In genomic region chr15:87902772-87903388, GRCh38 we compare ENCODE assay signal across 17 cellular contexts.
DNase-seq lines count a peak whose midpoint lies in the region; ATAC-seq and TF ChIP-seq lines count a peak whose summit lies in the region.
"Had no signal": no experiment of that assay in that cellular context is flagged by ENCODE, and none has a peak within 500 bp of the region (broad histone marks: within the 10 kb centered on the region; RNA-seq: fewer than 3 reads in every experiment).

No MANE protein-coding gene starts in this region.

- ATAC-seq in activated T-cell treated with anti-CD3 and anti-CD28 coated beads, Interleukin-2, amount 50 U/mL, for 4 hours: no peak
- no peak for ATAC-seq in GM18867 (IDR thresholded peaks at IDR 0.05; ENCODE audit: unreplicated experiment)
- no peak for ATAC-seq in activated CD8-positive, alpha-beta T cell treated with anti-CD3 and anti-CD28 coated beads for 36 hours
- ATAC-seq: stimulated activated effector memory CD8-positive, alpha-beta T cell treated with anti-CD3 and anti-CD28 coated beads, Interleukin-12 subunit alpha, Interleukin-12 subunit beta, amount 100 ng/mL, for 72 hours had no signal

- H3K27me3 ChIP-seq in brain microvascular endothelial cell (replicated peaks): no peaks in the 10 kb centered on the region
- no peaks in the 10 kb centered on the region for H3K27me3 ChIP-seq in neutrophil
- H3K27me3 ChIP-seq: heart right ventricle, vagina had no signal

- H3K4me1 Mint-ChIP-seq in CD14-positive monocyte: peaks cover 12% of the 10 kb centered on the region
- H3K4me1 Mint-ChIP-seq in activated T-cell treated with anti-CD3 and anti-CD28 coated beads, Interleukin-2, amount 50 U/mL, for 4 hours (ENCODE audit: low read depth): no peaks in the 10 kb centered on the region
- no peaks in the 10 kb centered on the region for H3K4me1 Mint-ChIP-seq in activated CD8-positive, alpha-beta T cell treated with anti-CD3 and anti-CD28 coated beads for 36 hours (ENCODE audit: low read depth)
- H3K4me1 Mint-ChIP-seq: stimulated activated effector memory CD8-positive, alpha-beta T cell treated with anti-CD3 and anti-CD28 coated beads, Interleukin-12 subunit alpha, Interleukin-12 subunit beta, amount 100 ng/mL, for 72 hours had no signal

- H3K4me1 ChIP-seq in neutrophil (ENCODE audit: control insufficient read depth in 1 of 2, insufficient read depth in 1 of 2, low read depth in 1 of 2, low read length in 1 of 2): peaks cover 13 to 18% of the 10 kb centered on the region in 2 experiments
- H3K4me1 ChIP-seq: esophagus squamous epithelium, heart right ventricle, vagina had no signal

- H3K4me3 ChIP-seq in brain microvascular endothelial cell (ENCODE audit: low read depth, low read length) (no peak overlapping the region), neutrophil (ENCODE audit: low read depth in 1 of 2, low read length in 1 of 2) (no peak overlapping the region)
- H3K4me3 ChIP-seq: esophagus squamous epithelium, heart right ventricle, skin epidermis, vagina had no signal

- H3K27me3 Mint-ChIP-seq in CD14-positive monocyte (ENCODE audit: low read depth in 3 of 3): peaks cover 5 to 7% (median 6%) of the 10 kb centered on the region in 3 donors
- H3K27me3 Mint-ChIP-seq in activated T-cell treated with anti-CD3 and anti-CD28 coated beads, Interleukin-2, amount 50 U/mL, for 4 hours (ENCODE audit: low read depth): no peaks in the 10 kb centered on the region
- H3K27me3 Mint-ChIP-seq in activated CD8-positive, alpha-beta T cell treated with anti-CD3 and anti-CD28 coated beads for 36 hours: no peaks in the 10 kb centered on the region

- POLR2A ChIA-PET in activated CD8-positive, alpha-beta T cell treated with anti-CD3 and anti-CD28 coated beads for 36 hours (lab: Charles Lee): no interaction called here

- peak; percentile 73 for DNase-seq in CD14-positive monocyte (ENCODE audit: low spot score)
- peak; percentile 80 for DNase-seq in NOMO-1 treated with dmso at 0.1 percent for 144 hours (lab: John Stamatoyannopoulos, UW; ENCODE audit: unreplicated experiment)
- DNase-seq in brain microvascular endothelial cell: peak; percentile 1
- DNase-seq in activated T-cell treated with anti-CD3 and anti-CD28 coated beads, Interleukin-2, amount 50 U/mL, for 4 hours: no peak
- no peak for DNase-seq in activated CD8-positive, alpha-beta T cell treated with anti-CD3 and anti-CD28 coated beads for 36 hours
- DNase-seq in NAMALWA (ENCODE audit: low spot score): no peak
- DNase-seq: activated CD4-positive, alpha-beta T cell treated with anti-CD3 and anti-CD28 coated beads for 48 hours; activated naive CD4-positive, alpha-beta T cell treated with anti-CD3 and anti-CD28 coated beads for 36 hours; esophagus squamous epithelium; heart right ventricle; NCI-H1417 treated with DMSO at 0.1 percent for 48 hours; SHP77 treated with DMSO at 0.1 percent for 48 hours had no signal

- CTCF ChIA-PET in activated CD8-positive, alpha-beta T cell treated with anti-CD3 and anti-CD28 coated beads for 36 hours (lab: Charles Lee): no interaction called here

- H3K4me3 Mint-ChIP-seq in CD14-positive monocyte: peak overlapping the region; percentile 17 to 32
- no peak overlapping the region for H3K4me3 Mint-ChIP-seq in activated T-cell treated with anti-CD3 and anti-CD28 coated beads, Interleukin-2, amount 50 U/mL, for 4 hours
- no peak overlapping the region for H3K4me3 Mint-ChIP-seq in activated CD8-positive, alpha-beta T cell treated with anti-CD3 and anti-CD28 coated beads for 36 hours
- H3K4me3 Mint-ChIP-seq: activated naive CD4-positive, alpha-beta T cell treated with anti-CD3 and anti-CD28 coated beads for 36 hours; stimulated activated effector memory CD8-positive, alpha-beta T cell treated with anti-CD3 and anti-CD28 coated beads, Interleukin-12 subunit alpha, Interleukin-12 subunit beta, amount 100 ng/mL, for 72 hours had no signal

- peak overlapping the region; percentile 70 to 91 (median 84) for H3K27ac Mint-ChIP-seq in CD14-positive monocyte
- no peak overlapping the region for H3K27ac Mint-ChIP-seq in activated CD8-positive, alpha-beta T cell treated with anti-CD3 and anti-CD28 coated beads for 36 hours
- H3K27ac Mint-ChIP-seq: activated naive CD4-positive, alpha-beta T cell treated with anti-CD3 and anti-CD28 coated beads for 36 hours; stimulated activated effector memory CD8-positive, alpha-beta T cell treated with anti-CD3 and anti-CD28 coated beads, Interleukin-12 subunit alpha, Interleukin-12 subunit beta, amount 100 ng/mL, for 72 hours had no signal

- no peak overlapping the region for H3K27ac ChIP-seq in brain microvascular endothelial cell
- H3K27ac ChIP-seq in neutrophil: peak overlapping the region; percentile 75
- H3K27ac ChIP-seq: esophagus squamous epithelium, heart right ventricle, skin epidermis, vagina had no signal

- no peaks in the 10 kb centered on the region for H3K9me3 ChIP-seq in neutrophil
- H3K9me3 ChIP-seq: esophagus squamous epithelium, heart right ventricle, vagina had no signal

- H3K36me3 ChIP-seq in brain microvascular endothelial cell (replicated peaks): no peaks in the 10 kb centered on the region
- no peaks in the 10 kb centered on the region for H3K36me3 ChIP-seq in neutrophil
- H3K36me3 ChIP-seq: esophagus squamous epithelium, heart right ventricle, vagina had no signal

- intact Hi-C loops in CD14-positive monocyte (cut with micrococcal nuclease): no loop called here
- intact Hi-C loops in activated CD8-positive, alpha-beta T cell treated with anti-CD3 and anti-CD28 coated beads for 36 hours (cut with micrococcal nuclease): no loop called here

- no peaks in the 10 kb centered on the region for H3K36me3 Mint-ChIP-seq in CD14-positive monocyte
- no peaks in the 10 kb centered on the region for H3K36me3 Mint-ChIP-seq in activated T-cell treated with anti-CD3 and anti-CD28 coated beads, Interleukin-2, amount 50 U/mL, for 4 hours (ENCODE audit: insufficient read depth)
- H3K36me3 Mint-ChIP-seq in activated CD8-positive, alpha-beta T cell treated with anti-CD3 and anti-CD28 coated beads for 36 hours (ENCODE audit: low read depth): no peaks in the 10 kb centered on the region
- H3K36me3 Mint-ChIP-seq: stimulated activated effector memory CD8-positive, alpha-beta T cell treated with anti-CD3 and anti-CD28 coated beads, Interleukin-12 subunit alpha, Interleukin-12 subunit beta, amount 100 ng/mL, for 72 hours had no signal

- peaks cover 0 to 14% (median 2%) of the 10 kb centered on the region in 7 donors for H3K9me3 Mint-ChIP-seq in CD14-positive monocyte
- no peaks in the 10 kb centered on the region for H3K9me3 Mint-ChIP-seq in activated T-cell treated with anti-CD3 and anti-CD28 coated beads, Interleukin-2, amount 50 U/mL, for 4 hours
- no peaks in the 10 kb centered on the region for H3K9me3 Mint-ChIP-seq in activated CD8-positive, alpha-beta T cell treated with anti-CD3 and anti-CD28 coated beads for 36 hours
- H3K9me3 Mint-ChIP-seq: activated naive CD4-positive, alpha-beta T cell treated with anti-CD3 and anti-CD28 coated beads for 36 hours; stimulated activated effector memory CD8-positive, alpha-beta T cell treated with anti-CD3 and anti-CD28 coated beads, Interleukin-12 subunit alpha, Interleukin-12 subunit beta, amount 100 ng/mL, for 72 hours had no signal

- in situ Hi-C loops in brain microvascular endothelial cell (cut with HindIII; ENCODE audit: low pct_ligation_motif_present, low sequenced_read_pairs): no loop called here

- TF ChIP-seq CTCF in CD14-positive monocyte (IDR thresholded peaks at IDR 0.05) (no peak), brain microvascular endothelial cell (IDR thresholded peaks at IDR 0.05; ENCODE audit: low read depth, low read length, missing control alignments) (no peak), neutrophil (IDR thresholded peaks at IDR 0.05) (no peak)
- no peak for TF ChIP-seq CTCF in activated CD8-positive, alpha-beta T cell treated with anti-CD3 and anti-CD28 coated beads for 36 hours (IDR thresholded peaks at IDR 0.05)

Comparison
In these comparisons a context has a peak if more than half of its experiments do, and no peak if none do; other contexts are left out.
1. DNase-seq: peak in CD14-positive monocyte (single experiment), NOMO-1 treated with dmso at 0.1 percent for 144 hours (single experiment) and brain microvascular endothelial cell (single experiment); none in activated T-cell treated with anti-CD3 and anti-CD28 coated beads, Interleukin-2, amount 50 U/mL, for 4 hours (single experiment), activated CD8-positive, alpha-beta T cell treated with anti-CD3 and anti-CD28 coated beads for 36 hours (single experiment) and NAMALWA (single experiment).
2. H3K4me3 Mint-ChIP-seq: peak in CD14-positive monocyte (2 of 2); none in activated T-cell treated with anti-CD3 and anti-CD28 coated beads, Interleukin-2, amount 50 U/mL, for 4 hours (single experiment) and activated CD8-positive, alpha-beta T cell treated with anti-CD3 and anti-CD28 coated beads for 36 hours (single experiment).